In genomic region chr18:68604256-68604655, GRCh38 we compare ENCODE assay signal across 17 cellular contexts.
"Had no signal": no experiment of that assay in that cellular context is flagged by ENCODE, and none has a peak within 500 bp of the region (broad histone marks: within the 10 kb centered on the region; RNA-seq: fewer than 3 reads in every experiment).

No MANE protein-coding gene starts in this region.

- H3K4me3 ChIP-seq: cardiac muscle cell, heart left ventricle, left ventricle myocardium inferior, psoas muscle, right lobe of liver, spleen, tibial artery had no signal

- ATAC-seq: activated CD8-positive, alpha-beta T cell treated with anti-CD3 and anti-CD28 coated beads, Interleukin-2, amount 10 ng/mL, durations not matched to agents 7 days and 5 days; foreskin keratinocyte; heart left ventricle; psoas muscle; right lobe of liver; stimulated activated memory B cell treated with anti-CD40 and anti-IgM and Interleukin-4, amounts not matched to agents 10 μg/mL and 1 μg/mL and 100 μg/mL, for 72 hours; T-helper 17 cell; WTC11 had no signal

- DNase-seq: activated CD4-positive, alpha-beta T cell treated with anti-CD3 and anti-CD28 coated beads for 48 hours; activated CD8-positive, alpha-beta memory T cell treated with anti-CD3 and anti-CD28 coated beads, Interleukin-2, amount 50 U/mL, for 48 hours; activated CD8-positive, alpha-beta T cell treated with anti-CD3 and anti-CD28 coated beads, Interleukin-2, amount 10 ng/mL, durations not matched to agents 7 days and 5 days; activated naive CD4-positive, alpha-beta T cell; foreskin keratinocyte; heart left ventricle; left ventricle myocardium inferior; occipital lobe; psoas muscle; right lobe of liver; spleen; stimulated activated CD4-positive, alpha-beta T cell treated with anti-CD3 and anti-CD28 coated beads, Interleukin-1b, Interleukin-23, amount 100 ng/mL, for 48 hours; T-helper 17 cell had no signal
